ENCODE assay signal across 8 cellular contexts in genomic region chr1:175376194-175376593, GRCh38.
DNase-seq lines count a peak whose midpoint lies in the region; ATAC-seq and TF ChIP-seq lines count a peak whose summit lies in the region.

No MANE protein-coding gene starts in this region.

- no peaks in the 10 kb centered on the region for H3K4me1 Mint-ChIP-seq in stimulated activated naive CD8-positive, alpha-beta T cell treated with anti-CD3 and anti-CD28 coated beads, Interleukin-15, amount 100 ng/mL, for 72 hours
- H3K4me1 Mint-ChIP-seq in natural killer cell treated with Interleukin-12 subunit alpha and Interleukin-12 subunit beta and Interleukin-15 and Interleukin-18, amount 100 ng/mL, for 72 hours (ENCODE audit: low read depth in 2 of 2) = no peaks in the 10 kb centered on the region
- H3K4me1 Mint-ChIP-seq in T-helper 2 cell treated with Interferon-gamma antibody and Interleukin-4, amounts not matched to agents 5 μg/mL and 100 μg/mL, for 36 hours (ENCODE audit: low read depth) = no peaks in the 10 kb centered on the region

- H3K9me3 Mint-ChIP-seq in stimulated activated naive CD8-positive, alpha-beta T cell treated with anti-CD3 and anti-CD28 coated beads, Interleukin-15, amount 100 ng/mL, for 72 hours = no peaks in the 10 kb centered on the region
- H3K9me3 Mint-ChIP-seq in natural killer cell treated with Interleukin-12 subunit alpha and Interleukin-12 subunit beta and Interleukin-15 and Interleukin-18, amount 100 ng/mL, for 72 hours = no peaks in the 10 kb centered on the region
- H3K9me3 Mint-ChIP-seq in T-helper 2 cell treated with Interferon-gamma antibody and Interleukin-4, amounts not matched to agents 5 μg/mL and 100 μg/mL, for 36 hours = no peaks in the 10 kb centered on the region

- H3K4me1 ChIP-seq in right cardiac atrium (ENCODE audit: control insufficient read depth, insufficient read depth, low read length) = no peaks in the 10 kb centered on the region

- no peak overlapping the region for H3K27ac Mint-ChIP-seq in stimulated activated naive CD8-positive, alpha-beta T cell treated with anti-CD3 and anti-CD28 coated beads, Interleukin-15, amount 100 ng/mL, for 72 hours
- no peak overlapping the region for H3K27ac Mint-ChIP-seq in natural killer cell treated with Interleukin-12 subunit alpha and Interleukin-12 subunit beta and Interleukin-15 and Interleukin-18, amount 100 ng/mL, for 72 hours
- H3K27ac Mint-ChIP-seq in T-helper 2 cell treated with Interferon-gamma antibody and Interleukin-4, amounts not matched to agents 5 μg/mL and 100 μg/mL, for 36 hours = no peak overlapping the region

- H3K27me3 Mint-ChIP-seq in stimulated activated naive CD8-positive, alpha-beta T cell treated with anti-CD3 and anti-CD28 coated beads, Interleukin-15, amount 100 ng/mL, for 72 hours = peaks cover 47% of the 10 kb centered on the region
- peaks cover 0 to 2% of the 10 kb centered on the region in 2 donors for H3K27me3 Mint-ChIP-seq in natural killer cell treated with Interleukin-12 subunit alpha and Interleukin-12 subunit beta and Interleukin-15 and Interleukin-18, amount 100 ng/mL, for 72 hours
- H3K27me3 Mint-ChIP-seq in T-helper 2 cell treated with Interferon-gamma antibody and Interleukin-4, amounts not matched to agents 5 μg/mL and 100 μg/mL, for 36 hours (ENCODE audit: low read depth) = peaks cover 2% of the 10 kb centered on the region

- TF ChIP-seq CTCF in choroid plexus epithelial cell (conservative IDR thresholded peaks at IDR 0.05; ENCODE audit: low read depth, low read length) = peak; percentile 11

- no peaks in the 10 kb centered on the region for H3K36me3 Mint-ChIP-seq in natural killer cell treated with Interleukin-12 subunit alpha and Interleukin-12 subunit beta and Interleukin-15 and Interleukin-18, amount 100 ng/mL, for 72 hours
- H3K36me3 Mint-ChIP-seq in T-helper 2 cell treated with Interferon-gamma antibody and Interleukin-4, amounts not matched to agents 5 μg/mL and 100 μg/mL, for 36 hours (ENCODE audit: low read depth) = no peaks in the 10 kb centered on the region

- no peak for DNase-seq in stimulated activated naive CD8-positive, alpha-beta T cell treated with anti-CD3 and anti-CD28 coated beads, Interleukin-15, amount 100 ng/mL, for 72 hours
- no peak for DNase-seq in stimulated activated naive CD8-positive, alpha-beta T cell treated with anti-CD3 and anti-CD28 coated beads, Interleukin-15, Interleukin-2, amounts not matched to agents 100 U/mL and 50 U/mL, for 24 hours
- DNase-seq in NCI-H1092 treated with DMSO at 0.1 percent for 48 hours (lab: John Stamatoyannopoulos, UW) (peak; percentile 24), choroid plexus epithelial cell (ENCODE audit: low read depth) (peak; percentile 6), right cardiac atrium (no peak)
- no peak for DNase-seq in natural killer cell treated with Interleukin-12 subunit alpha and Interleukin-12 subunit beta and Interleukin-15 and Interleukin-18, amount 100 ng/mL, for 72 hours (ENCODE audit: low spot score)
- no peak for DNase-seq in T-helper 2 cell treated with Interferon-gamma antibody and Interleukin-4, amounts not matched to agents 5 μg/mL and 100 μg/mL, for 36 hours (ENCODE audit: low spot score)

- H3K9me3 ChIP-seq in right cardiac atrium (ENCODE audit: control insufficient read depth, low read length) = no peaks in the 10 kb centered on the region

- no peak overlapping the region for H3K4me3 Mint-ChIP-seq in stimulated activated naive CD8-positive, alpha-beta T cell treated with anti-CD3 and anti-CD28 coated beads, Interleukin-15, amount 100 ng/mL, for 72 hours
- no peak overlapping the region for H3K4me3 Mint-ChIP-seq in natural killer cell treated with Interleukin-12 subunit alpha and Interleukin-12 subunit beta and Interleukin-15 and Interleukin-18, amount 100 ng/mL, for 72 hours
- H3K4me3 Mint-ChIP-seq in T-helper 2 cell treated with Interferon-gamma antibody and Interleukin-4, amounts not matched to agents 5 μg/mL and 100 μg/mL, for 36 hours = no peak overlapping the region

- 49% methylated on average over 3 of the region's 3 CpGs for WGBS in right cardiac atrium

- no peak overlapping the region for H3K4me3 ChIP-seq in choroid plexus epithelial cell (ENCODE audit: low read depth, low read length)
- H3K4me3 ChIP-seq in right cardiac atrium (ENCODE audit: low read length) = no peak overlapping the region

- peak; percentile 31 for ATAC-seq in stimulated activated naive CD8-positive, alpha-beta T cell treated with anti-CD3 and anti-CD28 coated beads, Interleukin-15, amount 100 ng/mL, for 72 hours
- no peak for ATAC-seq in stimulated activated naive CD8-positive, alpha-beta T cell treated with anti-CD3 and anti-CD28 coated beads, Interleukin-15, Interleukin-2, amounts not matched to agents 100 U/mL and 50 U/mL, for 24 hours
- ATAC-seq in natural killer cell treated with Interleukin-12 subunit alpha and Interleukin-12 subunit beta and Interleukin-15 and Interleukin-18, amount 100 ng/mL, for 72 hours = no peak
- ATAC-seq in right cardiac atrium = no peak
- ATAC-seq in HG03159 (IDR thresholded peaks at IDR 0.05; ENCODE audit: unreplicated experiment) = no peak

- H3K27ac ChIP-seq in right cardiac atrium (ENCODE audit: low read length) = no peak overlapping the region

- intact Hi-C loops in right cardiac atrium (cut with DNase I) = loop anchor here in 2 of 4 donors (10.0 kb wide), 2 partner anchors 509 to 699 kb away; no protein-coding TSS in a partner anchor

- H3K27me3 ChIP-seq in right cardiac atrium (ENCODE audit: control insufficient read depth, insufficient read depth) = no peaks in the 10 kb centered on the region

Comparison
In these comparisons a context has a peak if more than half of its experiments do, and no peak if none do; other contexts are left out.
1. DNase-seq: peak in NCI-H1092 treated with DMSO at 0.1 percent for 48 hours (single experiment) and choroid plexus epithelial cell (single experiment); none in stimulated activated naive CD8-positive, alpha-beta T cell treated with anti-CD3 and anti-CD28 coated beads, Interleukin-15, amount 100 ng/mL, for 72 hours (0 of 2), stimulated activated naive CD8-positive, alpha-beta T cell treated with anti-CD3 and anti-CD28 coated beads, Interleukin-15, Interleukin-2, amounts not matched to agents 100 U/mL and 50 U/mL, for 24 hours (single experiment), natural killer cell treated with Interleukin-12 subunit alpha and Interleukin-12 subunit beta and Interleukin-15 and Interleukin-18, amount 100 ng/mL, for 72 hours (single experiment), right cardiac atrium (0 of 3) and T-helper 2 cell treated with Interferon-gamma antibody and Interleukin-4, amounts not matched to agents 5 μg/mL and 100 μg/mL, for 36 hours (single experiment).